In the genomic region with DNA sequence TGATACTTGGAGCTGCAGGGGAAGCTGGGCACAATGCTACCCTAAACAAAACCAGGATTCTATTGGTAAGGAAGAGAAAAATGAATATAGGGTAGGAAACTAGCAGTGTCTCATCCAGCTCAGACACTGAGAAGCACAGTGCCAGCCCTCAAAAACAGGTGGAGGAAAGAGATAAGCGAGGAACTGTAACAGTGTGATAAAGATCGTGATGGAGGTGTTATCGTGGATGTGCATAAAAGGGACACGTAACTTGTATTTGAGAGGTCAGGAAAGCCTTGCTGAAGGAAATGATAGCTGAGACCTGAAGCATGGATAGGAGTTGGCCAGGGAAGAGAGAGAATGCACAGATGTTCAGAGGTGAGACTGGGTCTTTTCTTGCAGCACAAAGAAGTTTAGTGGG, we compare ENCODE assay signal across 26 cellular contexts. TPM values are rescaled to one million over a fixed set of nuclear protein-coding genes. Genes with fewer than 3 reads are reported as not detected.
"Had no signal": no experiment of that assay in that cellular context is flagged by ENCODE, and none has a peak within 500 bp of the region (broad histone marks: within the 10 kb centered on the region; RNA-seq: fewer than 3 reads in every experiment).

No MANE protein-coding gene starts in this region.

- H3K4me1 Mint-ChIP-seq: memory B cell, nephron had no signal

- H3K9me3 ChIP-seq: gastroesophageal sphincter, testis, upper lobe of left lung had no signal

- H3K4me3 Mint-ChIP-seq: activated CD4-positive, alpha-beta T cell treated with anti-CD3 and anti-CD28 coated beads, Interleukin-2, amount 10 ng/mL, durations not matched to agents 7 days and 5 days; activated CD8-positive, alpha-beta memory T cell treated with anti-CD3 and anti-CD28 coated beads, Interleukin-2, amount 10 ng/mL, durations not matched to agents 7 days and 5 days; activated CD8-positive, alpha-beta T cell treated with anti-CD3 and anti-CD28 coated beads for 36 hours; activated naive CD8-positive, alpha-beta T cell treated with anti-CD3 and anti-CD28 coated beads, Interleukin-2, amount 10 ng/mL, durations not matched to agents 7 days and 5 days; memory B cell; nephron; stimulated activated naive B cell treated with anti-CD40 and anti-IgM and Interleukin-4, amounts not matched to agents 10 μg/mL and 1 μg/mL and 100 μg/mL, for 72 hours; T-helper 1 cell treated with Interleukin-12 subunit alpha and Interleukin-12 subunit beta and Interleukin-4 antibody, amounts not matched to agents 30 μg/mL and 1 μg/mL, for 36 hours had no signal

- H3K4me2 ChIP-seq: smooth muscle cell had no signal

- DNase-seq: activated CD4-positive, alpha-beta T cell treated with anti-CD3 and anti-CD28 coated beads, Interleukin-2, amount 10 ng/mL, durations not matched to agents 7 days and 5 days; activated CD4-positive, CD25-positive, alpha-beta regulatory T cell treated with anti-CD3 and anti-CD28 coated beads, Interleukin-2, amount 50 U/mL, for 72 hours; activated CD8-positive, alpha-beta memory T cell treated with anti-CD3 and anti-CD28 coated beads, Interleukin-2, amount 10 ng/mL, durations not matched to agents 7 days and 5 days; activated CD8-positive, alpha-beta T cell treated with anti-CD3 and anti-CD28 coated beads for 36 hours; activated naive CD4-positive, alpha-beta T cell treated with Interleukin-2 at 50 U/mL for 16 hours; activated naive CD8-positive, alpha-beta T cell treated with anti-CD3 and anti-CD28 coated beads, Interleukin-2, amount 10 ng/mL, durations not matched to agents 7 days and 5 days; cerebellar nuclear complex; head of caudate nucleus; islet precursor cell; left cardiac atrium; occipital lobe; posterior cingulate gyrus; stimulated activated CD4-positive, alpha-beta T cell treated with anti-CD3 and anti-CD28 coated beads, Interleukin-15, amount 100 ng/mL, for 24 hours; stimulated activated naive B cell treated with anti-CD40 and anti-IgM and Interleukin-4, amounts not matched to agents 10 μg/mL and 1 μg/mL and 100 μg/mL, for 72 hours; T1000; testis; WERI-Rb-1 had no signal

- H3K27ac Mint-ChIP-seq: activated CD4-positive, alpha-beta T cell treated with anti-CD3 and anti-CD28 coated beads, Interleukin-2, amount 10 ng/mL, durations not matched to agents 7 days and 5 days; activated CD8-positive, alpha-beta memory T cell treated with anti-CD3 and anti-CD28 coated beads, Interleukin-2, amount 10 ng/mL, durations not matched to agents 7 days and 5 days; activated CD8-positive, alpha-beta T cell treated with anti-CD3 and anti-CD28 coated beads for 36 hours; activated naive CD8-positive, alpha-beta T cell treated with anti-CD3 and anti-CD28 coated beads, Interleukin-2, amount 10 ng/mL, durations not matched to agents 7 days and 5 days; activated T-helper 2 cell treated with anti-CD3 and anti-CD28 coated beads, Interferon-gamma antibody, Interleukin-2, Interleukin-4, amounts not matched to agents 10 μg/mL and 5 μg/mL and 100 μg/mL, durations not matched to agents 14 hours and 24 hours and 36 hours; memory B cell; nephron; stimulated activated naive B cell treated with anti-CD40 and anti-IgM and Interleukin-4, amounts not matched to agents 10 μg/mL and 1 μg/mL and 100 μg/mL, for 72 hours; T-helper 1 cell treated with Interleukin-12 subunit alpha and Interleukin-12 subunit beta and Interleukin-4 antibody, amounts not matched to agents 30 μg/mL and 1 μg/mL, for 36 hours had no signal

- H3K27me3 ChIP-seq: gastroesophageal sphincter, testis, upper lobe of left lung had no signal

- H3K4me1 ChIP-seq: gastroesophageal sphincter, testis, upper lobe of left lung had no signal

- H3K9me3 Mint-ChIP-seq: activated CD4-positive, alpha-beta T cell treated with anti-CD3 and anti-CD28 coated beads, Interleukin-2, amount 10 ng/mL, durations not matched to agents 7 days and 5 days; activated CD8-positive, alpha-beta T cell treated with anti-CD3 and anti-CD28 coated beads for 36 hours; activated naive CD8-positive, alpha-beta T cell treated with anti-CD3 and anti-CD28 coated beads, Interleukin-2, amount 10 ng/mL, durations not matched to agents 7 days and 5 days; activated T-helper 2 cell treated with anti-CD3 and anti-CD28 coated beads, Interferon-gamma antibody, Interleukin-2, Interleukin-4, amounts not matched to agents 10 μg/mL and 5 μg/mL and 100 μg/mL, durations not matched to agents 14 hours and 24 hours and 36 hours; memory B cell; nephron; stimulated activated naive B cell treated with anti-CD40 and anti-IgM and Interleukin-4, amounts not matched to agents 10 μg/mL and 1 μg/mL and 100 μg/mL, for 72 hours; T-helper 1 cell treated with Interleukin-12 subunit alpha and Interleukin-12 subunit beta and Interleukin-4 antibody, amounts not matched to agents 30 μg/mL and 1 μg/mL, for 36 hours had no signal

- H3K27me3 Mint-ChIP-seq: activated CD4-positive, alpha-beta T cell treated with anti-CD3 and anti-CD28 coated beads, Interleukin-2, amount 10 ng/mL, durations not matched to agents 7 days and 5 days; activated CD8-positive, alpha-beta memory T cell treated with anti-CD3 and anti-CD28 coated beads, Interleukin-2, amount 10 ng/mL, durations not matched to agents 7 days and 5 days; activated CD8-positive, alpha-beta T cell treated with anti-CD3 and anti-CD28 coated beads for 36 hours; activated naive CD8-positive, alpha-beta T cell treated with anti-CD3 and anti-CD28 coated beads, Interleukin-2, amount 10 ng/mL, durations not matched to agents 7 days and 5 days; memory B cell; stimulated activated naive B cell treated with anti-CD40 and anti-IgM and Interleukin-4, amounts not matched to agents 10 μg/mL and 1 μg/mL and 100 μg/mL, for 72 hours had no signal

- H3K27ac ChIP-seq: coronary artery, gastroesophageal sphincter, testis, upper lobe of left lung, WERI-Rb-1 had no signal

- H3K4me3 ChIP-seq: coronary artery, gastroesophageal sphincter, smooth muscle cell, testis, upper lobe of left lung had no signal

- ATAC-seq: activated CD8-positive, alpha-beta memory T cell treated with anti-CD3 and anti-CD28 coated beads, Interleukin-2, amount 10 ng/mL, durations not matched to agents 7 days and 5 days; activated CD8-positive, alpha-beta T cell treated with anti-CD3 and anti-CD28 coated beads for 36 hours; gastroesophageal sphincter; sciatic nerve had no signal

- H3K36me3 ChIP-seq: WERI-Rb-1 had no signal

RNA-seq across cellular contexts. Expression of a gene that starts 30.6 kb away (rescaled TPM):
- total RNA-seq: activated CD4-positive, alpha-beta T cell treated with anti-CD3 and anti-CD28 coated beads, Interleukin-2, amount 10 ng/mL, durations not matched to agents 7 days and 5 days; activated CD8-positive, alpha-beta memory T cell treated with anti-CD3 and anti-CD28 coated beads, Interleukin-2, amount 10 ng/mL, durations not matched to agents 7 days and 5 days; activated CD8-positive, alpha-beta T cell treated with anti-CD3 and anti-CD28 coated beads for 36 hours; activated naive CD8-positive, alpha-beta T cell treated with anti-CD3 and anti-CD28 coated beads, Interleukin-2, amount 10 ng/mL, durations not matched to agents 7 days and 5 days; activated T-helper 2 cell treated with anti-CD3 and anti-CD28 coated beads, Interferon-gamma antibody, Interleukin-2, Interleukin-4, amounts not matched to agents 10 μg/mL and 5 μg/mL and 100 μg/mL, durations not matched to agents 14 hours and 24 hours and 36 hours; occipital lobe had no signal
